Comparison of ENCODE assay signal across 10 cellular contexts in the genomic region with DNA sequence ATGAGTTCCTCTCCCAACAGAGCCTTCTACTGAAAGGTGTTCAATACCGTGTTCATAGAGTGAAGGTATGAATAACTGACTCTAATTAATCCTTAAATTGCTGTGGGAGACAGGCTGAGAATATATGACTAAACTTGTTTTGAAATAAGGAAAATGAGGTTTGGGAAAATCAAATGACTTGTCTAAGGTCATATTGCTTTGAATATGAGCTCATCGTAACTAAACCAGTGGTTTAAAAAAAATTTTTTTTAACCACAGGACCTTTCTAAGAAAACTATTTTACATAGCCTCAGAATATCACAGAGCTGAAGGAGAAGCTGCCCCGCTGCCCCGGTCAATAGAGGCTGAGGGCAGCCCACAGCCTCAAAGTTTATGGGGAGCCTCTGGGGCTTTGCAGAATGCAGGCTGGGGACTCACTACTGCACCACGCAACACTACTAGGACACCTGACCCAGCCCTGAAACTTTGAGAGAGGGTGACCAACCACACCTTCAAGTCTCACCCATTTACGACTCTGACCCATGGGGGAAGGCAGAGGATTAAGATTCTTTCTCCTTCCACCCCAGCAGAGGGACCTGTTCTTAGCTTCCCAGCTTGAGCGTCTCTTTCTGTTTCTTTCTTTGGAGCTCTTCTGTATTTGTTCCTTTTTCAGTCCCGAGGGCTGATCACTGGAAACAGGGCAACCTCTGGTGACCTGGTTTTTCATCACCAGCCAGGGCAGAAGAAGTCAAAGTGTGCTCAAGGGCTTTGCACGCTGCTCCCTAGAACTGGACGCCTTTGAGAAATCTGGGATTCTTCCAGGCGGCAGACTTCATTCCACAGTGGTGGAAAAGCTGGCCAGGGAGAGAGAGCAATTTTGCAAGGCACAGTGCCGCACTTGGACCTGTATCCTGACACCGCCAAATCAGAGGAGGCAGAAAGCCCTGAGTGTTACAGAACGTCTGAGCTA.
DNase-seq lines count a peak whose midpoint lies in the region; ATAC-seq and TF ChIP-seq lines count a peak whose summit lies in the region.
"Had no signal": no experiment of that assay in that cellular context is flagged by ENCODE, and none has a peak within 500 bp of the region (broad histone marks: within the 10 kb centered on the region; RNA-seq: fewer than 3 reads in every experiment).

No MANE protein-coding gene starts in this region.

- POLR2A ChIA-PET in activated CD4-positive, alpha-beta T cell treated with anti-CD3 and anti-CD28 coated beads for 36 hours (lab: Charles Lee), result no interaction called here

- H3K4me1 ChIP-seq in fibroblast of lung (ENCODE audit: control insufficient read depth, extremely low read depth, insufficient read depth, low read length), result peaks cover 4% of the 10 kb centered on the region
- H3K4me1 ChIP-seq in smooth muscle cell (ENCODE audit: low read depth), result no peaks in the 10 kb centered on the region
- H3K4me1 ChIP-seq: foreskin keratinocyte had no signal

- CTCF ChIA-PET in activated CD4-positive, alpha-beta T cell treated with anti-CD3 and anti-CD28 coated beads for 36 hours (lab: Charles Lee), result interaction anchor here (0.6 to 1.4 kb wide), 6 partner anchors 9 to 230 kb away, joined by 3 to 5 read pairs (median 4); no protein-coding TSS in a partner anchor

- no peaks in the 10 kb centered on the region for H3K27me3 ChIP-seq in fibroblast of lung (ENCODE audit: control insufficient read depth, insufficient read depth, low read length)
- H3K27me3 ChIP-seq in smooth muscle cell (ENCODE audit: low read depth), result no peaks in the 10 kb centered on the region
- H3K27me3 ChIP-seq: foreskin keratinocyte had no signal

- H3K79me2 ChIP-seq in fibroblast of lung (ENCODE audit: control insufficient read depth, insufficient read depth, low read length) (no peaks in the 10 kb centered on the region), smooth muscle cell (ENCODE audit: low read depth) (peaks cover 4% of the 10 kb centered on the region)

- H4K20me1 ChIP-seq in fibroblast of lung (ENCODE audit: control insufficient read depth, extremely low read depth, insufficient read depth, low read length) (no peaks in the 10 kb centered on the region), smooth muscle cell (ENCODE audit: low read depth) (peaks cover 80% of the 10 kb centered on the region)

- H3K4me1 Mint-ChIP-seq in activated CD4-positive, alpha-beta T cell treated with anti-CD3 and anti-CD28 coated beads for 36 hours, result peaks cover 33% of the 10 kb centered on the region

- H2AFZ ChIP-seq in fibroblast of lung (ENCODE audit: low read length) (no peak overlapping the region), smooth muscle cell (ENCODE audit: low read depth) (no peak overlapping the region)

- no peak overlapping the region for H3K27ac ChIP-seq in fibroblast of lung (ENCODE audit: insufficient read depth, low read length)
- H3K27ac ChIP-seq in substantia nigra (ENCODE audit: low read depth, low read length, poor library complexity, severe bottlenecking), result peak overlapping the region; percentile 8
- no peak overlapping the region for H3K27ac ChIP-seq in smooth muscle cell (ENCODE audit: low read depth)
- H3K27ac ChIP-seq: foreskin keratinocyte had no signal

- no peaks in the 10 kb centered on the region for H3F3A ChIP-seq in smooth muscle cell (ENCODE audit: low read depth)

- H3K27me3 Mint-ChIP-seq in activated CD4-positive, alpha-beta T cell treated with anti-CD3 and anti-CD28 coated beads for 36 hours, result no peaks in the 10 kb centered on the region

- H3K4me3 ChIP-seq in fibroblast of lung (replicated peaks in 1 of 4; ENCODE audit: control extremely low read depth in 1 of 4, insufficient read depth in 1 of 4, low read depth in 3 of 4, low read length in 4 of 4), result no peak overlapping the region
- no peak overlapping the region for H3K4me3 ChIP-seq in smooth muscle cell

- no peak overlapping the region for H3K9ac ChIP-seq in fibroblast of lung (ENCODE audit: insufficient read depth, low read length)
- no peak overlapping the region for H3K9ac ChIP-seq in smooth muscle cell (ENCODE audit: low read depth)

- 91% methylated on average over 14 of the region's 14 CpGs for WGBS in smooth muscle cell (ENCODE audit: low lambda C conversion rate)

- DNase-seq in activated CD4-positive, alpha-beta T cell treated with anti-CD3 and anti-CD28 coated beads for 36 hours, result no peak
- no peak for DNase-seq in activated CD4-positive, alpha-beta T cell treated with anti-CD3 and anti-CD28 coated beads for 1 hour
- peak; percentile 21 to 33 for DNase-seq in fibroblast of lung (ENCODE audit: low read depth in 2 of 2)
- DNase-seq in substantia nigra (lab: John Stamatoyannopoulos, UW), result peak in 8 of 49 donors; percentile 17 to 33 (median 22)
- no peak for DNase-seq in smooth muscle cell (lab: John Stamatoyannopoulos, UW; ENCODE audit: unreplicated experiment)
- no peak for DNase-seq in activated effector memory CD4-positive, alpha-beta T cell treated with Interleukin-2 at 50 U/mL for 16 hours
- DNase-seq in stimulated activated CD4-positive, alpha-beta T cell treated with anti-CD3 and anti-CD28 coated beads, Interleukin-2, amount 100 ng/mL, for 48 hours, result no peak
- DNase-seq: foreskin keratinocyte, NCI-H69 had no signal

- H3K36me3 Mint-ChIP-seq in activated CD4-positive, alpha-beta T cell treated with anti-CD3 and anti-CD28 coated beads for 36 hours (ENCODE audit: low read depth), result peaks cover 10% of the 10 kb centered on the region

- H3K36me3 ChIP-seq in fibroblast of lung (ENCODE audit: control insufficient read depth, insufficient read depth, low read length) (no peaks in the 10 kb centered on the region), smooth muscle cell (ENCODE audit: low read depth) (no peaks in the 10 kb centered on the region)

- no peak overlapping the region for H3K27ac Mint-ChIP-seq in activated CD4-positive, alpha-beta T cell treated with anti-CD3 and anti-CD28 coated beads for 36 hours

- TF ChIP-seq CTCF in fibroblast of lung (conservative IDR thresholded peaks at IDR 0.05 in 1 of 2, IDR thresholded peaks at IDR 0.05 in 1 of 2; ENCODE audit: low read depth in 1 of 2, low read length in 2 of 2), result peak; percentile 12 to 33
- TF ChIP-seq CTCF in smooth muscle cell (IDR thresholded peaks at IDR 0.05; ENCODE audit: borderline replicate concordance, insufficient read depth, poor library complexity, severe bottlenecking), result no peak

- no peak overlapping the region for H3K4me3 Mint-ChIP-seq in activated CD4-positive, alpha-beta T cell treated with anti-CD3 and anti-CD28 coated beads for 36 hours

- H3K9me3 ChIP-seq in fibroblast of lung (ENCODE audit: control insufficient read depth, insufficient read depth, low read depth, low read length) (no peaks in the 10 kb centered on the region), smooth muscle cell (replicated peaks; ENCODE audit: low read depth) (no peaks in the 10 kb centered on the region)

- H3K9me3 Mint-ChIP-seq in activated CD4-positive, alpha-beta T cell treated with anti-CD3 and anti-CD28 coated beads for 36 hours (ENCODE audit: low read depth), result no peaks in the 10 kb centered on the region

- intact Hi-C loops in activated CD4-positive, alpha-beta T cell treated with anti-CD3 and anti-CD28 coated beads for 36 hours (cut with DNase I, micrococcal nuclease), result no loop called here

- H3K4me2 ChIP-seq in fibroblast of lung (ENCODE audit: extremely low read depth, insufficient read depth, low read length) (no peak overlapping the region), smooth muscle cell (no peak overlapping the region)

- ATAC-seq in activated CD4-positive, alpha-beta T cell treated with anti-CD3 and anti-CD28 coated beads for 36 hours, result peak; percentile 51
- peak; percentile 50 for ATAC-seq in HG02943 (IDR thresholded peaks at IDR 0.05; ENCODE audit: low read depth, unreplicated experiment)
- ATAC-seq: foreskin keratinocyte had no signal

Comparison
In these comparisons a context has a peak if more than half of its experiments do, and no peak if none do; other contexts are left out.
1. DNase-seq: peak in fibroblast of lung (2 of 2); none in activated CD4-positive, alpha-beta T cell treated with anti-CD3 and anti-CD28 coated beads for 36 hours (single experiment), activated CD4-positive, alpha-beta T cell treated with anti-CD3 and anti-CD28 coated beads for 1 hour (single experiment), smooth muscle cell (single experiment), activated effector memory CD4-positive, alpha-beta T cell treated with Interleukin-2 at 50 U/mL for 16 hours (single experiment) and stimulated activated CD4-positive, alpha-beta T cell treated with anti-CD3 and anti-CD28 coated beads, Interleukin-2, amount 100 ng/mL, for 48 hours (0 of 2).